Comparison of ENCODE assay signal across 26 cellular contexts in genomic region chr10:11014671-11015141, GRCh38. TPM values are rescaled to one million over a fixed set of nuclear protein-coding genes. Genes with fewer than 3 reads are reported as not detected.
DNase-seq lines count a peak whose midpoint lies in the region; ATAC-seq and TF ChIP-seq lines count a peak whose summit lies in the region.
"Had no signal": no experiment of that assay in that cellular context is flagged by ENCODE, and none has a peak within 500 bp of the region (broad histone marks: within the 10 kb centered on the region; RNA-seq: fewer than 3 reads in every experiment).

No MANE protein-coding gene starts in this region.

- H3K4me2 ChIP-seq in hepatocyte, result no peak overlapping the region

- no peak overlapping the region for H3K27ac Mint-ChIP-seq in type B pancreatic cell
- H3K27ac Mint-ChIP-seq: activated naive CD4-positive, alpha-beta T cell treated with anti-CD3 and anti-CD28 coated beads, Interleukin-2, amount 50 U/mL, for 24 hours; CD4-positive, alpha-beta T cell; HFFc6; T-helper 17 cell had no signal

- H3K27me3 Mint-ChIP-seq in type B pancreatic cell, result peaks cover 78% of the 10 kb centered on the region

- H3K27me3 ChIP-seq in right cardiac atrium (ENCODE audit: control insufficient read depth, insufficient read depth) (no peaks in the 10 kb centered on the region), psoas muscle (ENCODE audit: insufficient read depth in 3 of 3, low read length in 2 of 3) (peaks cover 0 to 2% (median 0%) of the 10 kb centered on the region in 3 donors), hepatocyte (peaks cover 33% of the 10 kb centered on the region)

- H3K4me3 Mint-ChIP-seq in type B pancreatic cell, result no peak overlapping the region
- H3K4me3 Mint-ChIP-seq: activated naive CD4-positive, alpha-beta T cell treated with anti-CD3 and anti-CD28 coated beads, Interleukin-2, amount 50 U/mL, for 24 hours; CD4-positive, alpha-beta T cell; HFFc6; T-helper 17 cell had no signal

- WGBS in right cardiac atrium, result 26% methylated on average over 10 of the region's 10 CpGs
- WGBS in psoas muscle, 3 donors, result 26 to 58% (median 35%) methylated on average over 10 of the region's 10 CpGs
- 86% methylated on average over 10 of the region's 10 CpGs for WGBS in hepatocyte (ENCODE audit: low lambda C conversion rate, missing lambda C conversion rate)

- H3K9me3 Mint-ChIP-seq in type B pancreatic cell, result no peaks in the 10 kb centered on the region
- H3K9me3 Mint-ChIP-seq: activated naive CD4-positive, alpha-beta T cell treated with anti-CD3 and anti-CD28 coated beads, Interleukin-2, amount 50 U/mL, for 24 hours; CD4-positive, alpha-beta T cell had no signal

- peak; percentile 76 for DNase-seq in cardiac septum (ENCODE audit: low spot score)
- DNase-seq in left ventricle myocardium superior, result no peak
- peak; percentile 56 to 74 (median 60) for DNase-seq in right cardiac atrium
- DNase-seq in psoas muscle, result peak in 1 of 2 donors; percentile 55
- no peak for DNase-seq in hepatocyte (ENCODE audit: low spot score)
- no peak for DNase-seq in type B pancreatic cell (ENCODE audit: extremely low spot score, unreplicated experiment)
- DNase-seq: activated CD4-positive, CD25-positive, alpha-beta regulatory T cell treated with anti-CD3 and anti-CD28 coated beads, Interleukin-2, amount 50 U/mL, for 72 hours; activated CD8-positive, alpha-beta memory T cell treated with anti-CD3 and anti-CD28 coated beads, Interleukin-2, amount 50 U/mL, for 4 hours; CD4-positive, alpha-beta T cell; central memory CD4-positive, alpha-beta T cell; EL; erythroblast; HFFc6; Karpas-422; mesenchymal stem cell; NCI-H1694 treated with DMSO at 0.1 percent for 48 hours; NCI-H82; RPMI8226; stimulated activated CD4-positive, alpha-beta T cell treated with anti-CD3 and anti-CD28 coated beads, Interleukin-2, amount 100 ng/mL, for 24 hours; T-helper 17 cell had no signal

- H3K4me3 ChIP-seq in right cardiac atrium (ENCODE audit: low read length) (no peak overlapping the region), psoas muscle (no peak overlapping the region), hepatocyte (no peak overlapping the region)
- H3K4me3 ChIP-seq: GM12878 had no signal

- H3K4me1 ChIP-seq in right cardiac atrium (ENCODE audit: control insufficient read depth, insufficient read depth, low read length) (peaks cover 2% of the 10 kb centered on the region), psoas muscle (peaks cover 42% of the 10 kb centered on the region), hepatocyte (ENCODE audit: insufficient read depth) (no peaks in the 10 kb centered on the region)

- H3K9me3 ChIP-seq in right cardiac atrium (ENCODE audit: control insufficient read depth, low read length) (no peaks in the 10 kb centered on the region), psoas muscle (no peaks in the 10 kb centered on the region), hepatocyte (ENCODE audit: low read depth) (no peaks in the 10 kb centered on the region)

- intact Hi-C loops in cardiac septum (cut with DNase I), result loop anchor here (5.0 to 10.0 kb wide), 2 partner anchors 102 to 220 kb away; no protein-coding TSS in a partner anchor
- intact Hi-C loops in left ventricle myocardium superior (cut with micrococcal nuclease), result no loop called here
- intact Hi-C loops in right cardiac atrium (cut with DNase I), result loop anchor here in 2 of 4 donors (10.0 kb wide), 2 partner anchors 100 to 220 kb away; no protein-coding TSS in a partner anchor
- intact Hi-C loops in psoas muscle (cut with DNase I), result loop anchor here (5.0 kb wide), 1 partner anchor 102 kb away; no protein-coding TSS in a partner anchor

- no peaks in the 10 kb centered on the region for H3K36me3 Mint-ChIP-seq in type B pancreatic cell
- H3K36me3 Mint-ChIP-seq: activated naive CD4-positive, alpha-beta T cell treated with anti-CD3 and anti-CD28 coated beads, Interleukin-2, amount 50 U/mL, for 24 hours had no signal

- H3K4me1 Mint-ChIP-seq in type B pancreatic cell (ENCODE audit: unreplicated experiment), result peaks cover 11% of the 10 kb centered on the region

- no peak overlapping the region for H2AFZ ChIP-seq in hepatocyte
- H2AFZ ChIP-seq: parathyroid adenoma had no signal

- H3K27ac ChIP-seq in right cardiac atrium (ENCODE audit: low read length) (peak overlapping the region; percentile 25), psoas muscle (peak overlapping the region; percentile 43), hepatocyte (no peak overlapping the region)
- H3K27ac ChIP-seq: parathyroid adenoma had no signal

- ATAC-seq in left ventricle myocardium superior (no peak), right cardiac atrium (peak; percentile 14 to 66), psoas muscle (no peak), GM18870 (IDR thresholded peaks at IDR 0.05; ENCODE audit: unreplicated experiment) (no peak), HG03469 (IDR thresholded peaks at IDR 0.05; ENCODE audit: unreplicated experiment) (no peak)
- ATAC-seq: GM12878, T-helper 17 cell had no signal

- no peaks in the 10 kb centered on the region for H3K36me3 ChIP-seq in psoas muscle (ENCODE audit: insufficient read depth in 1 of 2, low read depth in 1 of 2)
- no peaks in the 10 kb centered on the region for H3K36me3 ChIP-seq in hepatocyte (replicated peaks; ENCODE audit: insufficient read depth, low read depth)

- H4K20me1 ChIP-seq in hepatocyte (ENCODE audit: insufficient read depth, poor library complexity, severe bottlenecking), result no peaks in the 10 kb centered on the region

- H3K9me2 ChIP-seq in hepatocyte (replicated peaks; ENCODE audit: insufficient read depth), result no peaks in the 10 kb centered on the region

- H3K79me2 ChIP-seq in hepatocyte, result no peaks in the 10 kb centered on the region
- H3K79me2 ChIP-seq: parathyroid adenoma had no signal

- TF ChIP-seq CTCF in psoas muscle (IDR thresholded peaks at IDR 0.05) (no peak), hepatocyte (IDR thresholded peaks at IDR 0.05; ENCODE audit: poor library complexity) (no peak), type B pancreatic cell (conservative IDR thresholded peaks at IDR 0.05) (no peak)

RNA-seq across cellular contexts. Expression of gene CELF2, which starts 3.0 kb away (rescaled TPM):
- 67.5 TPM for total RNA-seq in cardiac septum
- 68.3 TPM for total RNA-seq in left ventricle myocardium superior
- 10 to 100 TPM; 73.7 to 87.0 (median 81.1) TPM for total RNA-seq in right cardiac atrium
- polyA plus RNA-seq in right cardiac atrium, result 19.4 TPM
- 10 to 100 TPM; 29.0 to 47.8 (median 35.9) TPM for total RNA-seq in psoas muscle
- polyA plus RNA-seq in psoas muscle, result 10 to 100 TPM in 2 of 3 donors, 1 to 10 TPM in 1; 9.8 to 13.2 (median 10.4) TPM
- 13.0 and 16.6 TPM in 2 replicates for total RNA-seq in hepatocyte
- polyA plus RNA-seq in hepatocyte, result 25.9 and 26.9 TPM in 2 replicates
- total RNA-seq in type B pancreatic cell (ENCODE audit: low replicate concordance), result 11.6 and 14.4 TPM in 2 replicates
- total RNA-seq: A673 had no signal

Comparison
In these comparisons a context has a peak if more than half of its experiments do, and no peak if none do; other contexts are left out.
1. DNase-seq: peak in cardiac septum (single experiment) and right cardiac atrium (3 of 3); none in left ventricle myocardium superior (single experiment), hepatocyte (single experiment) and type B pancreatic cell (single experiment).
2. ATAC-seq: peak in right cardiac atrium (2 of 2); none in left ventricle myocardium superior (single experiment), psoas muscle (0 of 4), GM18870 (single experiment) and HG03469 (single experiment).